24 cellular contexts compared by ENCODE assay signal in genomic region chr10:97456686-97457065, GRCh38. TPM values are rescaled to one million over a fixed set of nuclear protein-coding genes. Genes with fewer than 3 reads are reported as not detected.
DNase-seq lines count a peak whose midpoint lies in the region; ATAC-seq and TF ChIP-seq lines count a peak whose summit lies in the region.
"Had no signal": no experiment of that assay in that cellular context is flagged by ENCODE, and none has a peak within 500 bp of the region (broad histone marks: within the 10 kb centered on the region; RNA-seq: fewer than 3 reads in every experiment).

No MANE protein-coding gene starts in this region.

- H3K27ac ChIP-seq in GM23338 (ENCODE audit: low read depth) = peak overlapping the region; percentile 50; the same call in 1 of the 2 replicates
- peak overlapping the region; percentile 19 for H3K27ac ChIP-seq in smooth muscle cell (ENCODE audit: low read depth)
- H3K27ac ChIP-seq: C4-2B, lower lobe of right lung had no signal

- H3F3A ChIP-seq in GM23338 (replicated peaks; ENCODE audit: low read depth) (peaks cover 20% of the 10 kb centered on the region; the same call in 1 of the 2 replicates), smooth muscle cell (ENCODE audit: low read depth) (peaks cover 27% of the 10 kb centered on the region)

- H3K4me1 Mint-ChIP-seq in GM23338 = no peaks in the 10 kb centered on the region
- peaks cover 24% of the 10 kb centered on the region for H3K4me1 Mint-ChIP-seq in activated naive CD8-positive, alpha-beta T cell treated with anti-CD3 and anti-CD28 coated beads, Interleukin-2, amount 50 U/mL, for 24 hours

- H3K27me3 ChIP-seq in GM23338 (ENCODE audit: insufficient read depth) (no peaks in the 10 kb centered on the region), smooth muscle cell (ENCODE audit: low read depth) (no peaks in the 10 kb centered on the region)

- H3K36me3 ChIP-seq in GM23338 (ENCODE audit: insufficient read depth) (peaks cover 45% of the 10 kb centered on the region), smooth muscle cell (ENCODE audit: low read depth) (peaks cover 10% of the 10 kb centered on the region)

- H3K79me2 ChIP-seq in GM23338 (replicated peaks; ENCODE audit: insufficient read depth) (0 out of 2 replicates have a peak, but pooled peaks cover 9% of the 10 kb centered on the region), smooth muscle cell (ENCODE audit: low read depth) (peaks cover 4% of the 10 kb centered on the region)

- H3K9me2 ChIP-seq in GM23338 (ENCODE audit: insufficient read depth) = no peaks in the 10 kb centered on the region

- H3K4me1 ChIP-seq in GM23338 (ENCODE audit: insufficient read depth) (no peaks in the 10 kb centered on the region), smooth muscle cell (ENCODE audit: low read depth) (no peaks in the 10 kb centered on the region)

- H3K36me3 Mint-ChIP-seq in activated naive CD4-positive, alpha-beta T cell treated with anti-CD3 and anti-CD28 coated beads, Interleukin-2, amount 50 U/mL, for 72 hours = peaks cover 22 to 43% of the 10 kb centered on the region in 2 donors
- H3K36me3 Mint-ChIP-seq in GM23338 (ENCODE audit: low read depth) = peaks cover 91% of the 10 kb centered on the region
- peaks cover 66% of the 10 kb centered on the region for H3K36me3 Mint-ChIP-seq in activated naive CD8-positive, alpha-beta T cell treated with anti-CD3 and anti-CD28 coated beads, Interleukin-2, amount 50 U/mL, for 24 hours (ENCODE audit: low read depth)

- peak overlapping the region; percentile 60 to 89 for H3K27ac Mint-ChIP-seq in activated naive CD4-positive, alpha-beta T cell treated with anti-CD3 and anti-CD28 coated beads, Interleukin-2, amount 50 U/mL, for 72 hours
- no peak overlapping the region for H3K27ac Mint-ChIP-seq in GM23338
- peak overlapping the region; percentile 78 for H3K27ac Mint-ChIP-seq in activated naive CD8-positive, alpha-beta T cell treated with anti-CD3 and anti-CD28 coated beads, Interleukin-2, amount 50 U/mL, for 24 hours
- H3K27ac Mint-ChIP-seq: dendritic cell treated with granulocyte-macrophage colony-stimulating factor and Interleukin-4, amounts not matched to agents 40 ng/mL and 50 ng/mL, for 4 days; stimulated activated memory B cell treated with anti-CD40 and anti-IgM and Interleukin-4, amounts not matched to agents 10 μg/mL and 1 μg/mL and 100 μg/mL, for 72 hours; T-helper 1 cell treated with Interleukin-12 subunit alpha and Interleukin-12 subunit beta and Interleukin-4 antibody, amounts not matched to agents 30 μg/mL and 1 μg/mL, for 36 hours had no signal

- H3K9me3 ChIP-seq in smooth muscle cell (replicated peaks; ENCODE audit: low read depth) = no peaks in the 10 kb centered on the region
- H3K9me3 ChIP-seq: lower lobe of right lung, thoracic aorta had no signal

- H3K4me2 ChIP-seq in GM23338 (no peak overlapping the region), smooth muscle cell (no peak overlapping the region)

- H3K27me3 Mint-ChIP-seq in GM23338 (ENCODE audit: insufficient read depth, low read depth, poor library complexity) = peaks cover 19% of the 10 kb centered on the region
- H3K27me3 Mint-ChIP-seq in activated naive CD8-positive, alpha-beta T cell treated with anti-CD3 and anti-CD28 coated beads, Interleukin-2, amount 50 U/mL, for 24 hours = no peaks in the 10 kb centered on the region
- H3K27me3 Mint-ChIP-seq: dendritic cell treated with granulocyte-macrophage colony-stimulating factor and Interleukin-4, amounts not matched to agents 40 ng/mL and 50 ng/mL, for 4 days; stimulated activated memory B cell treated with anti-CD40 and anti-IgM and Interleukin-4, amounts not matched to agents 10 μg/mL and 1 μg/mL and 100 μg/mL, for 72 hours had no signal

- no peak overlapping the region for H3K9ac ChIP-seq in smooth muscle cell (ENCODE audit: low read depth)

- no peaks in the 10 kb centered on the region for H3K9me3 Mint-ChIP-seq in activated naive CD4-positive, alpha-beta T cell treated with anti-CD3 and anti-CD28 coated beads, Interleukin-2, amount 50 U/mL, for 72 hours
- no peaks in the 10 kb centered on the region for H3K9me3 Mint-ChIP-seq in GM23338
- H3K9me3 Mint-ChIP-seq in activated naive CD8-positive, alpha-beta T cell treated with anti-CD3 and anti-CD28 coated beads, Interleukin-2, amount 50 U/mL, for 24 hours = no peaks in the 10 kb centered on the region
- H3K9me3 Mint-ChIP-seq: dendritic cell treated with granulocyte-macrophage colony-stimulating factor and Interleukin-4, amounts not matched to agents 40 ng/mL and 50 ng/mL, for 4 days; stimulated activated memory B cell treated with anti-CD40 and anti-IgM and Interleukin-4, amounts not matched to agents 10 μg/mL and 1 μg/mL and 100 μg/mL, for 72 hours; T-helper 1 cell treated with Interleukin-12 subunit alpha and Interleukin-12 subunit beta and Interleukin-4 antibody, amounts not matched to agents 30 μg/mL and 1 μg/mL, for 36 hours had no signal

- no peak overlapping the region for H3K4me3 ChIP-seq in GM23338
- H3K4me3 ChIP-seq in smooth muscle cell = no peak overlapping the region
- H3K4me3 ChIP-seq: lower lobe of right lung, skin epidermis, thoracic aorta had no signal

- H4K20me1 ChIP-seq in GM23338 (replicated peaks; ENCODE audit: insufficient read depth) (peaks cover 17% of the 10 kb centered on the region), smooth muscle cell (ENCODE audit: low read depth) (peaks cover 44% of the 10 kb centered on the region)

- no peak for DNase-seq in activated naive CD4-positive, alpha-beta T cell treated with anti-CD3 and anti-CD28 coated beads, Interleukin-2, amount 50 U/mL, for 72 hours (ENCODE audit: low spot score in 2 of 2)
- DNase-seq in activated naive CD4-positive, alpha-beta T cell (lab: John Stamatoyannopoulos, UW) = no peak
- DNase-seq in GM23338 (ENCODE audit: low spot score) (no peak), smooth muscle cell (lab: John Stamatoyannopoulos, UW; ENCODE audit: unreplicated experiment) (no peak), NCI-H526 treated with DMSO at 0.1 percent for 48 hours (lab: John Stamatoyannopoulos, UW) (no peak)
- no peak for DNase-seq in activated naive CD8-positive, alpha-beta T cell treated with anti-CD3 and anti-CD28 coated beads, Interleukin-2, amount 50 U/mL, for 24 hours
- DNase-seq in stimulated activated CD4-positive, alpha-beta T cell treated with anti-CD3 and anti-CD28 coated beads, Interleukin-4, amount 100 ng/mL, for 1 hour = no peak
- DNase-seq: activated CD4-positive, alpha-beta T cell treated with anti-CD3 and anti-CD28 coated beads for 48 hours; activated CD8-positive, alpha-beta memory T cell treated with anti-CD3 and anti-CD28 coated beads, Interleukin-2, amount 50 U/mL, for 4 hours; activated effector memory CD4-positive, alpha-beta T cell treated with anti-CD3 and anti-CD28 coated beads, Interleukin-2, amount 50 U/mL, for 16 hours; anterior cingulate cortex; central memory CD4-positive, alpha-beta T cell; lower lobe of right lung; NCI-H1092; NCI-H1930; NCI-H748 treated with DMSO at 0.1 percent for 48 hours; stimulated activated CD4-positive, alpha-beta T cell treated with anti-CD3 and anti-CD28 coated beads, Interleukin-2, amount 100 ng/mL, for 24 hours had no signal

- TF ChIP-seq CTCF in GM23338 (conservative IDR thresholded peaks at IDR 0.05; ENCODE audit: low read depth in 2 of 2) (no peak), smooth muscle cell (IDR thresholded peaks at IDR 0.05; ENCODE audit: borderline replicate concordance, insufficient read depth, poor library complexity, severe bottlenecking) (no peak)

- H2AFZ ChIP-seq in GM23338 = no peak overlapping the region
- H2AFZ ChIP-seq in smooth muscle cell (ENCODE audit: low read depth) = no peak overlapping the region

- H3K4me3 Mint-ChIP-seq in GM23338 = no peak overlapping the region; the same call in 2 of the 3 replicates
- no peak overlapping the region for H3K4me3 Mint-ChIP-seq in activated naive CD8-positive, alpha-beta T cell treated with anti-CD3 and anti-CD28 coated beads, Interleukin-2, amount 50 U/mL, for 24 hours
- H3K4me3 Mint-ChIP-seq: dendritic cell treated with granulocyte-macrophage colony-stimulating factor and Interleukin-4, amounts not matched to agents 40 ng/mL and 50 ng/mL, for 4 days; stimulated activated memory B cell treated with anti-CD40 and anti-IgM and Interleukin-4, amounts not matched to agents 10 μg/mL and 1 μg/mL and 100 μg/mL, for 72 hours; T-helper 1 cell treated with Interleukin-12 subunit alpha and Interleukin-12 subunit beta and Interleukin-4 antibody, amounts not matched to agents 30 μg/mL and 1 μg/mL, for 36 hours had no signal

- WGBS in smooth muscle cell (ENCODE audit: low lambda C conversion rate) = 77% methylated on average over 3 of the region's 3 CpGs

- no peak for ATAC-seq in activated naive CD4-positive, alpha-beta T cell treated with anti-CD3 and anti-CD28 coated beads, Interleukin-2, amount 50 U/mL, for 72 hours
- no peak for ATAC-seq in GM23338
- ATAC-seq in activated naive CD8-positive, alpha-beta T cell treated with anti-CD3 and anti-CD28 coated beads, Interleukin-2, amount 50 U/mL, for 24 hours = no peak
- no peak for ATAC-seq in GM18868 (IDR thresholded peaks at IDR 0.05; ENCODE audit: unreplicated experiment)
- ATAC-seq: lower lobe of right lung; stimulated activated memory B cell treated with anti-CD40 and anti-IgM and Interleukin-4, amounts not matched to agents 10 μg/mL and 1 μg/mL and 100 μg/mL, for 72 hours had no signal

RNA-seq across cellular contexts. Expression of gene ZDHHC16, which starts 10.7 kb away (rescaled TPM):
- 10 to 100 TPM; 25.4 to 45.0 TPM for total RNA-seq in activated naive CD4-positive, alpha-beta T cell treated with anti-CD3 and anti-CD28 coated beads, Interleukin-2, amount 50 U/mL, for 72 hours
- 58.1 and 58.2 TPM in 2 replicates for total RNA-seq in GM23338 (2014; rRNA removed; shearing (Covaris generic))
- polyA plus RNA-seq in GM23338 (2016; fragmentation: Nextera tagmentation; extraction: Ambion mirVana) = 33.3 and 35.1 TPM in 2 replicates
- total RNA-seq in smooth muscle cell = 48.5 and 50.3 TPM in 2 replicates
- polyA plus RNA-seq in smooth muscle cell = 73.3 and 81.1 TPM in 2 replicates

RNA-seq across cellular contexts. Expression of gene EXOSC1, which starts 10.9 kb away (rescaled TPM):
- total RNA-seq in activated naive CD4-positive, alpha-beta T cell treated with anti-CD3 and anti-CD28 coated beads, Interleukin-2, amount 50 U/mL, for 72 hours = 10 to 100 TPM; 41.3 to 58.0 TPM
- total RNA-seq in GM23338 (2014; rRNA removed; shearing (Covaris generic)) = 63.6 and 66.3 TPM in 2 replicates
- 127 and 131 TPM in 2 replicates for polyA plus RNA-seq in GM23338 (2016; fragmentation: Nextera tagmentation; extraction: Ambion mirVana)
- 44.9 and 48.7 TPM in 2 replicates for total RNA-seq in smooth muscle cell
- polyA plus RNA-seq in smooth muscle cell = 61.5 and 97.5 TPM in 2 replicates

RNA-seq across cellular contexts. Expression of gene PGAM1, which starts 30.7 kb away (rescaled TPM):
- 1,000 to 10,000 TPM in 1 of 2 donors, 100 to 1,000 TPM in 1; 610 to 1,410 TPM for total RNA-seq in activated naive CD4-positive, alpha-beta T cell treated with anti-CD3 and anti-CD28 coated beads, Interleukin-2, amount 50 U/mL, for 72 hours
- 870 and 930 TPM in 2 replicates for total RNA-seq in GM23338 (2014; rRNA removed; shearing (Covaris generic))
- polyA plus RNA-seq in GM23338 (2016; fragmentation: Nextera tagmentation; extraction: Ambion mirVana) (492 and 497 TPM in 2 replicates), smooth muscle cell (921 and 957 TPM in 2 replicates)
- total RNA-seq in smooth muscle cell = 725 and 787 TPM in 2 replicates

RNA-seq across cellular contexts. Expression of gene MMS19, which starts 41.5 kb away (rescaled TPM):
- 100 to 1,000 TPM in 1 of 2 donors, 10 to 100 TPM in 1; 74.2 to 125 TPM for total RNA-seq in activated naive CD4-positive, alpha-beta T cell treated with anti-CD3 and anti-CD28 coated beads, Interleukin-2, amount 50 U/mL, for 72 hours
- 221 and 252 TPM in 2 replicates for total RNA-seq in GM23338 (2014; rRNA removed; shearing (Covaris generic))
- polyA plus RNA-seq in GM23338 (2016; fragmentation: Nextera tagmentation; extraction: Ambion mirVana) (74.7 and 81.5 TPM in 2 replicates), smooth muscle cell (76.8 and 81.4 TPM in 2 replicates)
- 97.9 and 125 TPM in 2 replicates for total RNA-seq in smooth muscle cell

RNA-seq across cellular contexts. Expression of gene UBTD1, which starts 42.0 kb away (rescaled TPM):
- total RNA-seq in activated naive CD4-positive, alpha-beta T cell treated with anti-CD3 and anti-CD28 coated beads, Interleukin-2, amount 50 U/mL, for 72 hours = 1 to 10 TPM; 1.9 to 3.5 TPM
- 21.5 and 29.0 TPM in 2 replicates for total RNA-seq in GM23338 (2014; rRNA removed; shearing (Covaris generic))
- polyA plus RNA-seq in GM23338 (2016; fragmentation: Nextera tagmentation; extraction: Ambion mirVana) (17.3 and 20.4 TPM in 2 replicates), smooth muscle cell (59.9 and 61.5 TPM in 2 replicates)
- 26.5 and 27.1 TPM in 2 replicates for total RNA-seq in smooth muscle cell
